In genomic region chrX:93695981-93696380, GRCh38 we compare ENCODE assay signal across 31 cellular contexts. TPM values are rescaled to one million over a fixed set of nuclear protein-coding genes. Genes with fewer than 3 reads are reported as not detected.
"Had no signal": no experiment of that assay in that cellular context is flagged by ENCODE, and none has a peak within 500 bp of the region (broad histone marks: within the 10 kb centered on the region; RNA-seq: fewer than 3 reads in every experiment).

No MANE protein-coding gene starts in this region.

- H3K9me3 Mint-ChIP-seq: activated CD4-positive, alpha-beta memory T cell treated with anti-CD3 and anti-CD28 coated beads for 36 hours; activated CD4-positive, alpha-beta T cell treated with anti-CD3 and anti-CD28 coated beads, Interleukin-2, amount 10 ng/mL, durations not matched to agents 24 days and 14 days; activated naive CD4-positive, alpha-beta T cell treated with anti-CD3 and anti-CD28 coated beads for 36 hours; activated naive CD8-positive, alpha-beta T cell treated with anti-CD3 and anti-CD28 coated beads for 36 hours; activated T-helper 1 cell treated with anti-CD3 and anti-CD28 coated beads, Interleukin-12 subunit alpha, Interleukin-12 subunit beta, Interleukin-2, Interleukin-4 antibody, amounts not matched to agents 30 ng/mL and 10 ng/mL and 1 ng/mL, durations not matched to agents 14 hours and 24 hours and 36 hours; mesothelial cell of epicardium; naive thymus-derived CD4-positive, alpha-beta T cell; neural crest cell had no signal

- H3K36me3 Mint-ChIP-seq: activated CD4-positive, alpha-beta memory T cell treated with anti-CD3 and anti-CD28 coated beads for 36 hours; activated naive CD8-positive, alpha-beta T cell treated with anti-CD3 and anti-CD28 coated beads for 36 hours; mesothelial cell of epicardium; naive thymus-derived CD4-positive, alpha-beta T cell had no signal

- H3K27ac Mint-ChIP-seq: activated CD4-positive, alpha-beta memory T cell treated with anti-CD3 and anti-CD28 coated beads for 36 hours; activated CD4-positive, alpha-beta T cell treated with anti-CD3 and anti-CD28 coated beads, Interleukin-2, amount 10 ng/mL, durations not matched to agents 24 days and 14 days; activated naive CD4-positive, alpha-beta T cell treated with anti-CD3 and anti-CD28 coated beads for 36 hours; activated naive CD8-positive, alpha-beta T cell treated with anti-CD3 and anti-CD28 coated beads for 36 hours; activated T-helper 1 cell treated with anti-CD3 and anti-CD28 coated beads, Interleukin-12 subunit alpha, Interleukin-12 subunit beta, Interleukin-2, Interleukin-4 antibody, amounts not matched to agents 30 ng/mL and 10 ng/mL and 1 ng/mL, durations not matched to agents 14 hours and 24 hours and 36 hours; mesothelial cell of epicardium; naive thymus-derived CD4-positive, alpha-beta T cell had no signal

- H3K27me3 Mint-ChIP-seq: activated CD4-positive, alpha-beta T cell treated with anti-CD3 and anti-CD28 coated beads, Interleukin-2, amount 10 ng/mL, durations not matched to agents 24 days and 14 days; activated naive CD8-positive, alpha-beta T cell treated with anti-CD3 and anti-CD28 coated beads for 36 hours had no signal

- H3K4me3 Mint-ChIP-seq: activated CD4-positive, alpha-beta memory T cell treated with anti-CD3 and anti-CD28 coated beads for 36 hours; activated CD4-positive, alpha-beta T cell treated with anti-CD3 and anti-CD28 coated beads, Interleukin-2, amount 10 ng/mL, durations not matched to agents 24 days and 14 days; activated naive CD4-positive, alpha-beta T cell treated with anti-CD3 and anti-CD28 coated beads for 36 hours; activated naive CD8-positive, alpha-beta T cell treated with anti-CD3 and anti-CD28 coated beads for 36 hours; activated T-helper 1 cell treated with anti-CD3 and anti-CD28 coated beads, Interleukin-12 subunit alpha, Interleukin-12 subunit beta, Interleukin-2, Interleukin-4 antibody, amounts not matched to agents 30 ng/mL and 10 ng/mL and 1 ng/mL, durations not matched to agents 14 hours and 24 hours and 36 hours; mesothelial cell of epicardium; naive thymus-derived CD4-positive, alpha-beta T cell; neural crest cell had no signal

- H3K4me1 Mint-ChIP-seq: activated CD4-positive, alpha-beta T cell treated with anti-CD3 and anti-CD28 coated beads, Interleukin-2, amount 10 ng/mL, durations not matched to agents 24 days and 14 days; activated naive CD8-positive, alpha-beta T cell treated with anti-CD3 and anti-CD28 coated beads for 36 hours; mesothelial cell of epicardium; naive thymus-derived CD4-positive, alpha-beta T cell; neural crest cell had no signal

- DNase-seq: activated CD4-positive, alpha-beta memory T cell treated with anti-CD3 and anti-CD28 coated beads for 36 hours; activated CD4-positive, alpha-beta T cell treated with anti-CD3 and anti-CD28 coated beads, Interleukin-2, amount 10 ng/mL, durations not matched to agents 24 days and 14 days; activated CD8-positive, alpha-beta memory T cell treated with anti-CD3 and anti-CD28 coated beads, Interleukin-2, amount 50 U/mL, for 4 hours; activated effector memory CD4-positive, alpha-beta T cell treated with anti-CD3 and anti-CD28 coated beads, Interleukin-2, amount 50 U/mL, for 16 hours; activated naive CD4-positive, alpha-beta T cell treated with anti-CD3 and anti-CD28 coated beads for 36 hours; activated naive CD8-positive, alpha-beta T cell treated with anti-CD3 and anti-CD28 coated beads for 36 hours; activated T-cell treated with anti-CD3 and anti-CD28 coated beads, Interleukin-2, amount 50 U/mL, for 1 hour; adrenal gland; aorta; body of pancreas; cerebellar nuclear complex; colonic mucosa; effector CD8-positive, alpha-beta T cell; esophagus squamous epithelium; foreskin melanocyte; heart right ventricle; naive thymus-derived CD4-positive, alpha-beta T cell; occipital lobe; psoas muscle; stimulated activated CD4-positive, alpha-beta T cell treated with anti-CD3 and anti-CD28 coated beads, Interleukin-15, amount 100 ng/mL, for 24 hours; stimulated activated CD4-positive, alpha-beta T cell treated with anti-CD3 and anti-CD28 coated beads, Interleukin-2, amount 100 ng/mL, for 24 hours; stimulated activated naive CD4-positive, alpha-beta T cell treated with Interleukin-2 at 50 U/mL for 16 hours; transverse colon; WERI-Rb-1 had no signal

- ATAC-seq: activated CD4-positive, CD25-positive, alpha-beta regulatory T cell treated with anti-CD3 and anti-CD28 coated beads, Interleukin-2, amount 50 U/mL, for 24 hours; body of pancreas; heart right ventricle; naive thymus-derived CD4-positive, alpha-beta T cell; psoas muscle had no signal

RNA-seq across cellular contexts. Expression of gene FAM133A, which starts 22.0 kb away (rescaled TPM):
- total RNA-seq: activated CD4-positive, alpha-beta memory T cell treated with anti-CD3 and anti-CD28 coated beads for 36 hours; activated CD4-positive, alpha-beta T cell treated with anti-CD3 and anti-CD28 coated beads, Interleukin-2, amount 10 ng/mL, durations not matched to agents 24 days and 14 days; activated CD8-positive, alpha-beta memory T cell treated with anti-CD3 and anti-CD28 coated beads for 36 hours; activated naive CD4-positive, alpha-beta T cell treated with anti-CD3 and anti-CD28 coated beads for 36 hours; activated naive CD8-positive, alpha-beta T cell treated with anti-CD3 and anti-CD28 coated beads for 36 hours; activated T-helper 1 cell treated with anti-CD3 and anti-CD28 coated beads, Interleukin-12 subunit alpha, Interleukin-12 subunit beta, Interleukin-2, Interleukin-4 antibody, amounts not matched to agents 30 ng/mL and 10 ng/mL and 1 ng/mL, durations not matched to agents 14 hours and 24 hours and 36 hours; body of pancreas; dermis microvascular lymphatic vessel endothelial cell; esophagus squamous epithelium; glomerular endothelial cell; psoas muscle; transverse colon had no signal
